Comparison of ENCODE assay signal across 8 cellular contexts in genomic region chr16:68470461-68471150, GRCh38. TPM values are rescaled to one million over a fixed set of nuclear protein-coding genes. Genes with fewer than 3 reads are reported as not detected.
A peak's percentile ranks its signal among the peaks of the same experiment; 100 is the strongest.
DNase-seq lines count a peak whose midpoint lies in the region; ATAC-seq and TF ChIP-seq lines count a peak whose summit lies in the region.

No MANE protein-coding gene starts in this region.

- TF ChIP-seq CTCF in 22Rv1 (IDR thresholded peaks at IDR 0.05) = no peak
- TF ChIP-seq CTCF in Peyer's patch (IDR thresholded peaks at IDR 0.05) = no peak

- H3K27ac ChIP-seq in 22Rv1 (peak overlapping the region; percentile 57), Peyer's patch (peak overlapping the region; percentile 58 to 74 (median 66)), substantia nigra (ENCODE audit: low read depth, low read length, poor library complexity, severe bottlenecking) (peak overlapping the region; percentile 26)

- H3K36me3 ChIP-seq in Peyer's patch = no peaks in the 10 kb centered on the region

- peak in 2 of 3 donors; percentile 77 to 79 for DNase-seq in Peyer's patch
- DNase-seq in head of caudate nucleus = peak in 34 of 42 donors; percentile 6 to 60 (median 39)
- DNase-seq in substantia nigra (lab: John Stamatoyannopoulos, UW) = peak in 35 of 49 donors; percentile 6 to 63 (median 28)
- DNase-seq in stimulated activated CD4-positive, alpha-beta T cell treated with anti-CD3 and anti-CD28 coated beads, Interleukin-4, amount 100 ng/mL, for 4 hours = no peak
- DNase-seq in NCI-H748 (lab: John Stamatoyannopoulos, UW; ENCODE audit: unreplicated experiment) = no peak

- H3K4me3 ChIP-seq in Peyer's patch = peak overlapping the region in 3 of 4 donors; percentile 20 to 39 (median 25)

- peaks cover 10 to 50% (median 21%) of the 10 kb centered on the region in 4 donors for H3K4me1 ChIP-seq in Peyer's patch

- intact Hi-C loops in head of caudate nucleus (cut with DNase I) = no loop called here

- TF ChIP-seq POLR2A in GM18526 (IDR thresholded peaks at IDR 0.05; ENCODE audit: extremely low read depth, insufficient read length) (peak; percentile 44), Peyer's patch (IDR thresholded peaks at IDR 0.05) (peak in 1 of 2 donors; percentile 16)

- ATAC-seq in HG02938 (IDR thresholded peaks at IDR 0.05; ENCODE audit: unreplicated experiment) = peak; percentile 94

- no peaks in the 10 kb centered on the region for H3K9me3 ChIP-seq in Peyer's patch

- H3K27me3 ChIP-seq in Peyer's patch = no peaks in the 10 kb centered on the region

RNA-seq across cellular contexts. Expression of gene SMPD3, which starts 22.3 kb away (rescaled TPM):
- total RNA-seq in Peyer's patch = 100 to 1,000 TPM in 3 of 4 donors, 10 to 100 TPM in 1; 19.0 to 353 (median 206) TPM

Comparison
In these comparisons a context has a peak if more than half of its experiments do, and no peak if none do; other contexts are left out.
1. DNase-seq: peak in Peyer's patch (2 of 3), head of caudate nucleus (34 of 42) and substantia nigra (35 of 49); none in stimulated activated CD4-positive, alpha-beta T cell treated with anti-CD3 and anti-CD28 coated beads, Interleukin-4, amount 100 ng/mL, for 4 hours (0 of 2) and NCI-H748 (single experiment).
2. Peak in every context shown above with its lines, with median percentiles within 50 percentile points of each other: H3K27ac ChIP-seq.